7 cellular contexts compared by ENCODE assay signal in the genomic region with DNA sequence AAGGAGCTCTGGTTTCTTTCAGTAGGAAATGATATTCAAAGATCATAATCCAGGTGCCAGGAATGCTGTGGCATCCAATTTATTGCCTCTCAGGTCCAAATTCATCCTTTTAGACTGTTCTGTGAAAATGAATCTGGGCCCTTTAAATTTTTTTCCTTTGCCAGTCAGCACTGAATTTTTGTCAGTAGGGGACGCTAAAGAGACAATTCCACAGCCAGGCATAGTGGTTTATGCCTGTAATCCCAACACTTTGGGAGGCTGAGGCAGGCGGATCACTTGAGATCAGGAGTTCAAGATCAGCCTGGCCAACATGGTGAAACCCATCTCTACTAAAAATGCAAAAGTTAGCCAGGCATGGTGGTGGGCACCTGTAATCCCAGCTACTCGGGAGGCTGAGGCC.
A peak's percentile ranks its signal among the peaks of the same experiment; 100 is the strongest.
DNase-seq lines count a peak whose midpoint lies in the region; ATAC-seq and TF ChIP-seq lines count a peak whose summit lies in the region.
"Not testable (repeated sequence)": the region's sequence is repeated elsewhere in the genome, so short reads cannot be mapped to it uniquely, and the experiment has no call there.

No MANE protein-coding gene starts in this region.

- POLR2A ChIA-PET in HCT116 (lab: Charles Lee); RWPE1 (lab: Yijun Ruan, JAX; ENCODE audit: low non-redundant PET): not testable (repeated sequence)

- CTCF ChIA-PET in HCT116 (lab: Charles Lee); RWPE1 (lab: Yijun Ruan, JAX): not testable (repeated sequence)

- TF ChIP-seq RAD21 in HCT116 (IDR thresholded peaks at IDR 0.05; ENCODE audit: low read depth): not testable (repeated sequence)

- ATAC-seq in HCT116, foreskin keratinocyte: not testable (repeated sequence)
- ATAC-seq in right lobe of liver: peak in 2 of 4 donors; percentile 39 to 54

- H3K27me3 ChIP-seq in BE2C; HCT116 (ENCODE audit: insufficient read depth, low read length); Loucy (ENCODE audit: insufficient read depth, low read length, poor library complexity, severe bottlenecking); foreskin keratinocyte; right lobe of liver: not testable (repeated sequence)

- H3K27ac ChIP-seq in HCT116 (ENCODE audit: low read depth, low read length); foreskin keratinocyte: not testable (repeated sequence)
- H3K27ac ChIP-seq in RWPE1 (peak overlapping the region; percentile 53), right lobe of liver (peak overlapping the region in 2 of 3 donors; percentile 55 to 90)

- H3F3A ChIP-seq in Loucy (ENCODE audit: low read depth): not testable (repeated sequence)

- H2AFZ ChIP-seq in HCT116 (ENCODE audit: low read depth, low read length, poor library complexity, severe bottlenecking); Loucy (ENCODE audit: low read length): not testable (repeated sequence)

- not testable (repeated sequence) for DNase-seq in BE2C; HCT116 (ENCODE audit: low read depth, low spot score); RWPE1 (ENCODE audit: low spot score); choroid plexus epithelial cell (ENCODE audit: low read depth); foreskin keratinocyte; right lobe of liver

- intact Hi-C loops in HCT116 (cut with micrococcal nuclease); right lobe of liver (cut with DNase I): not testable (repeated sequence)

- WGBS in right lobe of liver (ENCODE audit: insufficient coverage, low coverage, low lambda C conversion rate, missing lambda C conversion rate): 30% methylated on average over 2 of the region's 3 CpGs

- H3K4me2 ChIP-seq in HCT116 (ENCODE audit: low read length); Loucy (ENCODE audit: low read depth, low read length, poor library complexity, severe bottlenecking): not testable (repeated sequence)

- not testable (repeated sequence) for H3K4me3 ChIP-seq in BE2C (ENCODE audit: low read depth, low read length); HCT116 (replicated peaks in 1 of 2; ENCODE audit: low read depth in 1 of 2, low read length in 2 of 2); Loucy (ENCODE audit: low read length, poor library complexity, severe bottlenecking); choroid plexus epithelial cell (ENCODE audit: low read depth, low read length); right lobe of liver

- H3K36me3 ChIP-seq in BE2C; HCT116 (ENCODE audit: control insufficient read depth in 1 of 2, insufficient read depth in 2 of 2, low read length in 2 of 2); Loucy (ENCODE audit: insufficient read depth, low read length); right lobe of liver: not testable (repeated sequence)

- H3K9me3 ChIP-seq in BE2C; HCT116 (ENCODE audit: control insufficient read depth in 1 of 2, insufficient read depth in 1 of 2, low read depth in 1 of 2, low read length in 2 of 2); Loucy (ENCODE audit: insufficient read depth, low read depth, low read length); right lobe of liver: not testable (repeated sequence)

- not testable (repeated sequence) for H3K4me1 ChIP-seq in BE2C; HCT116 (ENCODE audit: control insufficient read depth in 1 of 2, insufficient read depth in 2 of 2, low read length in 2 of 2); Loucy (ENCODE audit: insufficient read depth, low read length, poor library complexity, severe bottlenecking)
- peaks cover 20% of the 10 kb centered on the region for H3K4me1 ChIP-seq in foreskin keratinocyte
- peaks cover 0 to 11% (median 2%) of the 10 kb centered on the region in 4 donors for H3K4me1 ChIP-seq in right lobe of liver

- not testable (repeated sequence) for H3K9ac ChIP-seq in HCT116 (ENCODE audit: low read length); Loucy (ENCODE audit: low read depth, low read length, poor library complexity, severe bottlenecking)

- TF ChIP-seq CTCF in BE2C (IDR thresholded peaks at IDR 0.05; ENCODE audit: low read depth, low read length) (peak; percentile 13; the same call in 1 of the 2 replicates), HCT116 (IDR thresholded peaks at IDR 0.05 in 2 of 3, conservative IDR thresholded peaks at IDR 0.05 in 1 of 3; ENCODE audit: borderline replicate concordance in 1 of 3, insufficient read depth in 1 of 3, low read depth in 2 of 3, low read length in 2 of 3) (peak in 2 of 3 experiments; percentile 4 to 28; a peak in 1 of 6 replicates), Loucy (conservative IDR thresholded peaks at IDR 0.05; ENCODE audit: low read length) (0 out of 2 replicates have a peak, but pooled peaks have one; percentile 13), choroid plexus epithelial cell (conservative IDR thresholded peaks at IDR 0.05; ENCODE audit: low read depth, low read length) (peak; percentile 8), foreskin keratinocyte (conservative IDR thresholded peaks at IDR 0.05) (peak; percentile 37), right lobe of liver (IDR thresholded peaks at IDR 0.05) (peak in 3 of 4 donors; percentile 46 to 53 (median 51))
- TF ChIP-seq CTCF in RWPE1 (conservative IDR thresholded peaks at IDR 0.05; ENCODE audit: low read depth): not testable (repeated sequence)

- not testable (repeated sequence) for BruUV-seq in HCT116 (replicated peaks; lab: Mats Ljungman, UMichigan)

- TF ChIP-seq POLR2A in HCT116 (IDR thresholded peaks at IDR 0.05; ENCODE audit: borderline replicate concordance, extremely low read depth, insufficient read depth, insufficient read length); right lobe of liver (IDR thresholded peaks at IDR 0.05): not testable (repeated sequence)

- RAD21 ChIA-PET in HCT116 (lab: Charles Lee; ENCODE audit: low non-redundant PET in 1 of 2, low total read pairs in 2 of 2, uncharacterized antibody in 2 of 2, unreplicated experiment in 2 of 2): not testable (repeated sequence)

- H4K20me1 ChIP-seq in HCT116 (ENCODE audit: insufficient read depth); Loucy (ENCODE audit: insufficient read depth, low read length, poor library complexity, severe bottlenecking): not testable (repeated sequence)

- H3K79me2 ChIP-seq in HCT116 (ENCODE audit: insufficient read depth, low read length); Loucy (ENCODE audit: insufficient read depth, low read length): not testable (repeated sequence)

- H3K9me2 ChIP-seq in HCT116 (ENCODE audit: insufficient read depth); Loucy (replicated peaks; ENCODE audit: low read depth, low read length): not testable (repeated sequence)
